ENCODE assay signal across 11 cellular contexts in genomic region chrX:6283826-6284225, GRCh38. TPM values are rescaled to one million over a fixed set of nuclear protein-coding genes. Genes with fewer than 3 reads are reported as not detected.
"Had no signal": no experiment of that assay in that cellular context is flagged by ENCODE, and none has a peak within 500 bp of the region (broad histone marks: within the 10 kb centered on the region; RNA-seq: fewer than 3 reads in every experiment).

No MANE protein-coding gene starts in this region.

- FAIRE-seq: H1, H54 had no signal

- H2AFZ ChIP-seq: GM23248, GM23338 had no signal

- H3K36me3 ChIP-seq: HAP-1 had no signal

- ATAC-seq: GM23338, HCT116 had no signal

- H3K4me2 ChIP-seq: GM23338 had no signal

- H3K9ac ChIP-seq: GM23248 had no signal

- DNase-seq: GM23248, GOT3, H7, H9, HCEC 1CT, HFFc6 had no signal

- H3K4me3 ChIP-seq: GM23248, GM23338, HAP-1 had no signal

- H3K27ac ChIP-seq: GM23248 had no signal

- H3K9me3 ChIP-seq: HAP-1 had no signal

- H3K4me1 ChIP-seq: HAP-1 had no signal

RNA-seq across cellular contexts. Expression of gene NLGN4X, which starts 55.2 kb away (rescaled TPM):
- total RNA-seq: GM23248, HFFc6 had no signal
- polyA plus RNA-seq: GM23248 had no signal
